In the genomic region with DNA sequence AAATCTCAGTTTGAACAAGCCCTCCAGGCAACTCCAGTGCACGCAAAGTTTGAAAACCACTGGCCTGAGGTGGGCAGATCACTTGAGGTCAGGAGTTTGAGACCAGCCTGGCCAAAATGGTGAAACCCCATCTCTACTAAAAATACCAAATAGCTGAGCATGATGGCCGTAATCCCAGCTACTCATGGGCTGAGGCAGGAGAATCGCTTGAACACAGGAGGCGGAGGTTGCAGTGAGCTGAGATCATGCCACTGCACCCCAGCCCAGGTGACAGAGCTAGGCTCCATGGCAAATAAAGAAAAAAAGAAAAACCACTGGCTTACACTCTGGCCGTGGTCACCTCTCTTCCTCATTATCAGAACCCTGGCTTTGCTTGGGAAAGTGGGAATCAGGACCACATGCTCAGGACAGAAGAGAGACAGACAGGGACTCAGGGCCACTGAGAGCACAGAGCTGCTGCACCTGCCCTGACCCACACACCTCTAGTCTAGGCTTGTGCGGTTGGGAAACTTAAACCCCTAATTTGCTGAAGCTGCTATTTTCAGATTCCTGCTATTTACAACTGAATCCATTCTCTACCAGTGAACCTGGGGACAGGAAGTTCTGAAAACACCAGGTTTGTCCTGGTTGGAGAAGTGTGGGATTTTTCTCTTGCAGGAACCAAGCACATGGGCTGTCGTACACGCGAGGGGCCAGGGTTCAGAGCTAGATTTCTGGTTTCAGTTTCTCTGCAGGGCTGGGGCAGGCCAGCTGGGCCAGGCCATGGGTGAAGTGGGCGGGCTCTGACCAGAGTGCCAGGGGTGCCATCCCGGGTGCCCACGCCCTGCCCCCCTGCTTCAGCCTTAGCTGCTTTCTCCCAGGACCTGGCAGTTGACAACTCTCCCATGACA, we compare ENCODE assay signal across 11 cellular contexts. TPM values are rescaled to one million over a fixed set of nuclear protein-coding genes. Genes with fewer than 3 reads are reported as not detected.
A peak's percentile ranks its signal among the peaks of the same experiment; 100 is the strongest.
DNase-seq lines count a peak whose midpoint lies in the region; ATAC-seq, FAIRE-seq and TF ChIP-seq lines count a peak whose summit lies in the region.
"Had no signal": no experiment of that assay in that cellular context is flagged by ENCODE, and none has a peak within 500 bp of the region (broad histone marks: within the 10 kb centered on the region; RNA-seq: fewer than 3 reads in every experiment).

No MANE protein-coding gene starts in this region.

- H3K23ac ChIP-seq in mesendoderm (ENCODE audit: low read length), result no peak overlapping the region

- no peak overlapping the region for H2AK5ac ChIP-seq in mesendoderm (ENCODE audit: low read length)

- no peak overlapping the region for H4K8ac ChIP-seq in mesendoderm (ENCODE audit: low read depth, low read length)

- H3K27ac ChIP-seq in kidney (ENCODE audit: low read depth in 2 of 2, low read length in 2 of 2), result no peak overlapping the region
- no peak overlapping the region for H3K27ac ChIP-seq in mesendoderm (ENCODE audit: low read depth, low read length)

- no peak overlapping the region for H2BK5ac ChIP-seq in mesendoderm (ENCODE audit: low read length)

- ATAC-seq in GM21390 (IDR thresholded peaks at IDR 0.05; ENCODE audit: unreplicated experiment) (peak; percentile 46), HG03460 (IDR thresholded peaks at IDR 0.05; ENCODE audit: unreplicated experiment) (peak; percentile 45), omental fat pad (ENCODE audit: low FRiP score) (no peak)

- no peaks in the 10 kb centered on the region for H3K9me3 ChIP-seq in kidney (ENCODE audit: control insufficient read depth in 1 of 2, low read length in 2 of 2)

- no peaks in the 10 kb centered on the region for H3K27me3 ChIP-seq in GM06990 (replicated peaks; ENCODE audit: control insufficient read depth, insufficient read depth, low read length)
- no peaks in the 10 kb centered on the region for H3K27me3 ChIP-seq in mesendoderm (ENCODE audit: insufficient read depth, low read length, poor library complexity)

- H3K4me2 ChIP-seq in mesendoderm (ENCODE audit: low read length), result no peak overlapping the region

- H3K79me2 ChIP-seq in mesendoderm (ENCODE audit: control insufficient read depth, insufficient read depth, low read length), result no peaks in the 10 kb centered on the region

- no peak overlapping the region for H2BK15ac ChIP-seq in mesendoderm (replicated peaks; ENCODE audit: low read depth)

- TF ChIP-seq CTCF in GM06990 (IDR thresholded peaks at IDR 0.05; ENCODE audit: insufficient read depth, low read length, poor library complexity, severe bottlenecking), result no peak
- no peak for TF ChIP-seq CTCF in kidney (IDR thresholded peaks at IDR 0.05; ENCODE audit: borderline replicate concordance, extremely low read depth, insufficient read depth)
- no peak for TF ChIP-seq CTCF in omental fat pad (IDR thresholded peaks at IDR 0.05)

- intact Hi-C loops in kidney (cut with DNase I), result no loop called here

- FAIRE-seq in kidney (lab: Jason Lieb, UNC), result no peak

- no peaks in the 10 kb centered on the region for H3K4me1 ChIP-seq in kidney (ENCODE audit: control insufficient read depth in 1 of 2, insufficient read depth in 1 of 2, low read depth in 1 of 2, low read length in 2 of 2)
- no peaks in the 10 kb centered on the region for H3K4me1 ChIP-seq in mesendoderm (ENCODE audit: control insufficient read depth, low read depth, low read length)

- H3K4ac ChIP-seq in mesendoderm (ENCODE audit: low read depth, low read length), result no peak overlapping the region

- no peak overlapping the region for H2BK120ac ChIP-seq in mesendoderm (ENCODE audit: low read depth, low read length)

- no CpG with 5 or more reads among the region's 12 CpGs for WGBS in mesendoderm (ENCODE audit: extremely low coverage, insufficient coverage, low lambda C conversion rate)

- H4K5ac ChIP-seq in mesendoderm (ENCODE audit: low read length), result no peak overlapping the region

- no peak overlapping the region for H3K18ac ChIP-seq in mesendoderm (ENCODE audit: low read length)

- H3K36me3 ChIP-seq in GM06990 (ENCODE audit: control insufficient read depth, insufficient read depth, low read length) (no peaks in the 10 kb centered on the region), kidney (ENCODE audit: control insufficient read depth in 1 of 2, insufficient read depth in 2 of 2, low read length in 2 of 2) (no peaks in the 10 kb centered on the region), mesendoderm (ENCODE audit: control insufficient read depth, insufficient read depth, low read length) (no peaks in the 10 kb centered on the region)

- no peak overlapping the region for H3K9ac ChIP-seq in kidney (ENCODE audit: low read length in 2 of 2)
- H3K9ac ChIP-seq in mesendoderm (ENCODE audit: low read length), result no peak overlapping the region

- H3K79me1 ChIP-seq in mesendoderm (ENCODE audit: low read length), result no peaks in the 10 kb centered on the region

- H3K56ac ChIP-seq in mesendoderm (ENCODE audit: low read length), result no peak overlapping the region

- H3K4me3 ChIP-seq in GM06990 (replicated peaks; ENCODE audit: low read depth, low read length) (peak overlapping the region; percentile 79), kidney (ENCODE audit: low read length in 2 of 2) (peak overlapping the region in 1 of 2 donors; percentile 36), mesendoderm (ENCODE audit: low read length) (no peak overlapping the region)

- DNase-seq in GM06990 (ENCODE audit: extremely low read depth, insufficient read length) (peak; percentile 77), kidney (peak; percentile 75), ureter (ENCODE audit: low spot score) (no peak), omental fat pad (ENCODE audit: low spot score) (no peak), mesendoderm (no peak)
- no peak for DNase-seq in activated naive CD4-positive, alpha-beta T cell treated with Interleukin-2 at 50 U/mL for 16 hours
- DNase-seq: activated CD4-positive, alpha-beta T cell treated with anti-CD3 and anti-CD28 coated beads for 1 hour; KBM-7; midbrain had no signal

RNA-seq across cellular contexts. Expression of a gene that starts 51.6 kb away (rescaled TPM):
- total RNA-seq in kidney, result 10.6 TPM
- polyA plus RNA-seq in kidney (ENCODE audit: insufficient read depth, low read depth, low replicate concordance), result 2.1 TPM
- 32.4 TPM for total RNA-seq in ureter
- total RNA-seq in omental fat pad, result 10 to 100 TPM in 1 of 4 donors, 1 to 10 TPM in 3; 6.5 to 14.4 (median 7.0) TPM
- polyA plus RNA-seq in mesendoderm (2013, experiment 1 of 2), result 0.59 TPM
- polyA plus RNA-seq in mesendoderm (2013, experiment 2 of 2), result 0.69 TPM

Comparison
In these comparisons a context has a peak if more than half of its experiments do, and no peak if none do; other contexts are left out.
1. DNase-seq: peak in GM06990 (single experiment) and kidney (single experiment); none in ureter (single experiment), omental fat pad (single experiment), mesendoderm (single experiment) and activated naive CD4-positive, alpha-beta T cell treated with Interleukin-2 at 50 U/mL for 16 hours (single experiment).